Comparison of ENCODE assay signal across 8 cellular contexts in genomic region chr11:64245797-64246623, GRCh38. TPM values are rescaled to one million over a fixed set of nuclear protein-coding genes. Genes with fewer than 3 reads are reported as not detected.
DNase-seq lines count a peak whose midpoint lies in the region; ATAC-seq and TF ChIP-seq lines count a peak whose summit lies in the region.

No MANE protein-coding gene starts in this region.

- peak; percentile 1 for ATAC-seq in HG03354 (IDR thresholded peaks at IDR 0.05; ENCODE audit: poor library complexity, severe bottlenecking, unreplicated experiment)
- ATAC-seq in sciatic nerve: no peak
- no peak for ATAC-seq in GM19452 (IDR thresholded peaks at IDR 0.05; ENCODE audit: unreplicated experiment)
- no peak for ATAC-seq in HG02588 (IDR thresholded peaks at IDR 0.05; ENCODE audit: unreplicated experiment)

- H3K9me3 Mint-ChIP-seq in activated naive CD8-positive, alpha-beta T cell treated with anti-CD3 and anti-CD28 coated beads for 36 hours: no peaks in the 10 kb centered on the region

- no peaks in the 10 kb centered on the region for H3K27me3 Mint-ChIP-seq in activated naive CD8-positive, alpha-beta T cell treated with anti-CD3 and anti-CD28 coated beads for 36 hours

- intact Hi-C loops in sciatic nerve (cut with DNase I): no loop called here

- peaks cover 0 to 51% of the 10 kb centered on the region in 2 donors for H3K4me1 ChIP-seq in right atrium auricular region

- H3K4me3 ChIP-seq in SK-N-MC (peak overlapping the region; percentile 99), right atrium auricular region (peak overlapping the region; percentile 74 to 82)

- DNase-seq in AG08396 (ENCODE audit: low spot score): peak; percentile 88
- no peak for DNase-seq in SK-N-MC (ENCODE audit: low read depth, low spot score)
- DNase-seq in activated naive CD8-positive, alpha-beta T cell treated with anti-CD3 and anti-CD28 coated beads for 36 hours: peak; percentile 79
- peak; percentile 88 for DNase-seq in right atrium auricular region (ENCODE audit: low spot score)
- peak; percentile 82 for DNase-seq in sciatic nerve (ENCODE audit: low spot score)

- H3K9me3 ChIP-seq in SK-N-MC (ENCODE audit: low read depth, low read length) (no peaks in the 10 kb centered on the region), right atrium auricular region (no peaks in the 10 kb centered on the region)

- TF ChIP-seq CTCF in right atrium auricular region (IDR thresholded peaks at IDR 0.05): no peak

- peaks cover 4% of the 10 kb centered on the region; the same call in 1 of the 2 replicates for H3K36me3 ChIP-seq in SK-N-MC (ENCODE audit: insufficient read depth, low read length)
- H3K36me3 ChIP-seq in right atrium auricular region: peaks cover 10% of the 10 kb centered on the region

- no peaks in the 10 kb centered on the region for H3K27me3 ChIP-seq in right atrium auricular region

- peak overlapping the region; percentile 92 for H3K9ac ChIP-seq in SK-N-MC (ENCODE audit: insufficient read length)

- H3K27ac Mint-ChIP-seq in activated naive CD8-positive, alpha-beta T cell treated with anti-CD3 and anti-CD28 coated beads for 36 hours: peak overlapping the region; percentile 90

- H3K4me3 Mint-ChIP-seq in activated naive CD8-positive, alpha-beta T cell treated with anti-CD3 and anti-CD28 coated beads for 36 hours: peak overlapping the region; percentile 91

- H3K27ac ChIP-seq in SK-N-MC: 0 out of 2 replicates have a peak overlapping the region, but pooled peaks have one; percentile 50
- peak overlapping the region; percentile 88 to 91 for H3K27ac ChIP-seq in right atrium auricular region

- peaks cover 24% of the 10 kb centered on the region for H3K4me1 Mint-ChIP-seq in activated naive CD8-positive, alpha-beta T cell treated with anti-CD3 and anti-CD28 coated beads for 36 hours

- peaks cover 23% of the 10 kb centered on the region for H3K36me3 Mint-ChIP-seq in activated naive CD8-positive, alpha-beta T cell treated with anti-CD3 and anti-CD28 coated beads for 36 hours

RNA-seq across cellular contexts. Expression of gene PPP1R14B, which starts 0.7 kb away (rescaled TPM):
- total RNA-seq in activated naive CD8-positive, alpha-beta T cell treated with anti-CD3 and anti-CD28 coated beads for 36 hours: 100 to 1,000 TPM; 332 to 336 TPM
- total RNA-seq in right atrium auricular region: 10 to 100 TPM; 76.4 to 99.2 TPM
- total RNA-seq in sciatic nerve: 48.8 TPM

RNA-seq across cellular contexts. Expression of gene FKBP2, which starts 5.1 kb away (rescaled TPM):
- total RNA-seq in activated naive CD8-positive, alpha-beta T cell treated with anti-CD3 and anti-CD28 coated beads for 36 hours: 10 to 100 TPM; 21.9 to 22.8 TPM
- total RNA-seq in right atrium auricular region (10 to 100 TPM; 59.1 to 83.4 TPM), sciatic nerve (56.2 TPM)

RNA-seq across cellular contexts. Expression of gene PLCB3, which starts 5.3 kb away (rescaled TPM):
- 1 to 10 TPM; 7.3 to 7.4 TPM for total RNA-seq in activated naive CD8-positive, alpha-beta T cell treated with anti-CD3 and anti-CD28 coated beads for 36 hours
- 10 to 100 TPM in 1 of 2 donors, 1 to 10 TPM in 1; 7.5 to 15.5 TPM for total RNA-seq in right atrium auricular region
- 23.6 TPM for total RNA-seq in sciatic nerve

RNA-seq across cellular contexts. Expression of gene VEGFB, which starts 11.6 kb away (rescaled TPM):
- 10 to 100 TPM; 84.7 to 85.8 TPM for total RNA-seq in activated naive CD8-positive, alpha-beta T cell treated with anti-CD3 and anti-CD28 coated beads for 36 hours
- total RNA-seq in right atrium auricular region: 100 to 1,000 TPM; 153 to 201 TPM
- 134 TPM for total RNA-seq in sciatic nerve

RNA-seq across cellular contexts. Expression of gene DNAJC4, which starts 15.7 kb away (rescaled TPM):
- total RNA-seq in activated naive CD8-positive, alpha-beta T cell treated with anti-CD3 and anti-CD28 coated beads for 36 hours: 10 to 100 TPM; 16.5 to 17.7 TPM
- 10 to 100 TPM; 24.7 to 32.1 TPM for total RNA-seq in right atrium auricular region
- 30.4 TPM for total RNA-seq in sciatic nerve
